24 cellular contexts compared by ENCODE assay signal in genomic region chr12:38279756-38280155, GRCh38.
"Had no signal": no experiment of that assay in that cellular context is flagged by ENCODE, and none has a peak within 500 bp of the region (broad histone marks: within the 10 kb centered on the region; RNA-seq: fewer than 3 reads in every experiment).

No MANE protein-coding gene starts in this region.

- H3K27ac Mint-ChIP-seq: activated CD8-positive, alpha-beta memory T cell treated with anti-CD3 and anti-CD28 coated beads, Interleukin-2, amount 10 ng/mL, durations not matched to agents 7 days and 5 days; activated naive CD4-positive, alpha-beta T cell treated with anti-CD3 and anti-CD28 coated beads, Interleukin-2, amount 50 U/mL, for 24 hours; activated T-cell treated with anti-CD3 and anti-CD28 coated beads, Interleukin-2, amount 50 U/mL, for 24 hours; activated T-helper 1 cell treated with anti-CD3 and anti-CD28 coated beads, Interleukin-12 subunit alpha, Interleukin-12 subunit beta, Interleukin-2, Interleukin-4 antibody, amounts not matched to agents 30 ng/mL and 10 ng/mL and 1 ng/mL, durations not matched to agents 14 hours and 24 hours and 36 hours; T-helper 1 cell treated with Interleukin-12 subunit alpha and Interleukin-12 subunit beta and Interleukin-4 antibody, amounts not matched to agents 30 μg/mL and 1 μg/mL, for 36 hours; WTC11 had no signal

- FAIRE-seq: K562 had no signal

- H3K36me3 Mint-ChIP-seq: activated CD8-positive, alpha-beta memory T cell treated with anti-CD3 and anti-CD28 coated beads, Interleukin-2, amount 10 ng/mL, durations not matched to agents 7 days and 5 days; activated naive CD4-positive, alpha-beta T cell treated with anti-CD3 and anti-CD28 coated beads, Interleukin-2, amount 50 U/mL, for 24 hours had no signal

- H3K4me3 ChIP-seq: K562 had no signal

- DNase-seq: activated CD4-positive, alpha-beta T cell treated with anti-CD3 and anti-CD28 coated beads for 48 hours; activated CD4-positive, alpha-beta T cell treated with anti-CD3 and anti-CD28 coated beads, Interleukin-2, amount 50 U/mL, for 4 hours; activated CD4-positive, CD25-positive, alpha-beta regulatory T cell treated with anti-CD3 and anti-CD28 coated beads, Interleukin-2, amount 50 U/mL, for 72 hours; activated CD8-positive, alpha-beta memory T cell treated with anti-CD3 and anti-CD28 coated beads, Interleukin-2, amount 10 ng/mL, durations not matched to agents 7 days and 5 days; activated effector memory CD4-positive, alpha-beta T cell treated with Interleukin-2 at 50 U/mL for 16 hours; activated naive CD4-positive, alpha-beta T cell; activated T-cell treated with anti-CD3 and anti-CD28 coated beads, Interleukin-2, amount 50 U/mL, for 24 hours; aorta; Kasumi-1; NCI-H146; NCI-H187 treated with DMSO at 0.1 percent for 48 hours; NCI-H2081 treated with DMSO at 0.1 percent for 48 hours; NCI-H2227 treated with DMSO at 0.1 percent for 48 hours; NCI-H526; NCI-H82; SHP77 had no signal

- H3K27ac ChIP-seq: RWPE1 had no signal

- H3K9me3 Mint-ChIP-seq: activated T-cell treated with anti-CD3 and anti-CD28 coated beads, Interleukin-2, amount 50 U/mL, for 24 hours; activated T-helper 1 cell treated with anti-CD3 and anti-CD28 coated beads, Interleukin-12 subunit alpha, Interleukin-12 subunit beta, Interleukin-2, Interleukin-4 antibody, amounts not matched to agents 30 ng/mL and 10 ng/mL and 1 ng/mL, durations not matched to agents 14 hours and 24 hours and 36 hours; central memory CD8-positive, alpha-beta T cell; T-helper 1 cell treated with Interleukin-12 subunit alpha and Interleukin-12 subunit beta and Interleukin-4 antibody, amounts not matched to agents 30 μg/mL and 1 μg/mL, for 36 hours had no signal

- H3K4me1 Mint-ChIP-seq: activated CD8-positive, alpha-beta memory T cell treated with anti-CD3 and anti-CD28 coated beads, Interleukin-2, amount 10 ng/mL, durations not matched to agents 7 days and 5 days; activated naive CD4-positive, alpha-beta T cell treated with anti-CD3 and anti-CD28 coated beads, Interleukin-2, amount 50 U/mL, for 24 hours; central memory CD8-positive, alpha-beta T cell; WTC11 had no signal

- H3K27me3 Mint-ChIP-seq: activated CD8-positive, alpha-beta memory T cell treated with anti-CD3 and anti-CD28 coated beads, Interleukin-2, amount 10 ng/mL, durations not matched to agents 7 days and 5 days; activated naive CD4-positive, alpha-beta T cell treated with anti-CD3 and anti-CD28 coated beads, Interleukin-2, amount 50 U/mL, for 24 hours; activated T-cell treated with anti-CD3 and anti-CD28 coated beads, Interleukin-2, amount 50 U/mL, for 24 hours had no signal

- ATAC-seq: activated CD8-positive, alpha-beta memory T cell treated with anti-CD3 and anti-CD28 coated beads, Interleukin-2, amount 10 ng/mL, durations not matched to agents 7 days and 5 days; K562; Panc1; WTC11 had no signal

- H3K4me3 Mint-ChIP-seq: activated CD8-positive, alpha-beta memory T cell treated with anti-CD3 and anti-CD28 coated beads, Interleukin-2, amount 10 ng/mL, durations not matched to agents 7 days and 5 days; activated naive CD4-positive, alpha-beta T cell treated with anti-CD3 and anti-CD28 coated beads, Interleukin-2, amount 50 U/mL, for 24 hours; activated T-cell treated with anti-CD3 and anti-CD28 coated beads, Interleukin-2, amount 50 U/mL, for 24 hours; activated T-helper 1 cell treated with anti-CD3 and anti-CD28 coated beads, Interleukin-12 subunit alpha, Interleukin-12 subunit beta, Interleukin-2, Interleukin-4 antibody, amounts not matched to agents 30 ng/mL and 10 ng/mL and 1 ng/mL, durations not matched to agents 14 hours and 24 hours and 36 hours; central memory CD8-positive, alpha-beta T cell; T-helper 1 cell treated with Interleukin-12 subunit alpha and Interleukin-12 subunit beta and Interleukin-4 antibody, amounts not matched to agents 30 μg/mL and 1 μg/mL, for 36 hours; WTC11 had no signal
